In the genomic region with DNA sequence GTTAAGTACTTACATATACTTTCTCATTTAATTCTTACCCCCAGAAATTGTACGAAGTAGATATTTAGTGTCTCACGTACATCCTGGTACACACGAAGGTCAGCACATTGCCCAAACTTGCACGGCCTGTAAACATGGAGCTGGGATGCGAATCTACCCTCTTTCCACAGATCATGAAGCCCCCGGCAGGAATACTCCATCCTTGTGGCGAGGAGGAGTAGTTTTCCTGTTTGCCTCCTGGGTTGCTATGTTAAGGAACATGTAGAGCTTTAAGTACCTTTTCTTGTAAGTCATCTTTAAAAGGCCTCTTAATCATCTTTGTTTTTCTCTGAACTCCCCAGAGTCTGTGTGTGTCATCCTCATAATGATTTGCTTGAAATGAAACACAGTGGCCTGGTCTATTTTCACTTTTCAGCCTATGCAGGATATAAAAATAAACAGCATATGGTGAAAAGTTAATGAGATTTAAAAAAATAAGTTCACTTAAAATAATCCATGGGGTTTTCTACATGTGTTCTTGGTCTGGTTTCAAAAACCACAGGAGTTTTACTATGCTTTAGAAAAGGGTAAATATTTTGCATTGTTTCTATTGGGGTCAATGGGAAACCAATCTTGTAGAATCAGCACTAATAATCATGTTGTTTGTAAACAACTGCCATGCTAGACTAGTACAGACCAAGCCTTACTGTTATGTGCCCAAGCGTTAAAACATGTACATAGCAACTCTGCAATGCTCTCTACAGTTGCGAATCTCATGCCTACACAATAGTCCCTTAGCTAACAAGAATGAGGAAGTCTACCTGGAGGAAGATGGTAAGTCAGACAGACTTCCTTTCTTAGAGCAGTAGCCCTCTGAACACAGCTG, we compare ENCODE assay signal across 9 cellular contexts.
DNase-seq lines count a peak whose midpoint lies in the region; ATAC-seq and FAIRE-seq lines count a peak whose summit lies in the region.
"Had no signal": no experiment of that assay in that cellular context is flagged by ENCODE, and none has a peak within 500 bp of the region (broad histone marks: within the 10 kb centered on the region; RNA-seq: fewer than 3 reads in every experiment).

No MANE protein-coding gene starts in this region.

- peak; percentile 94 for ATAC-seq in HG02973 (IDR thresholded peaks at IDR 0.05; ENCODE audit: unreplicated experiment)

- DNase-seq in AG20443 (ENCODE audit: low spot score) (peak; percentile 19), GM19239 (ENCODE audit: insufficient read length, low spot score) (peak; percentile 33), SKM-1 (lab: John Stamatoyannopoulos, UW; ENCODE audit: unreplicated experiment) (peak; percentile 61), amniotic stem cell (lab: John Stamatoyannopoulos, UW) (no peak), SW480 (ENCODE audit: low spot score) (no peak), NCI-H1048 (lab: John Stamatoyannopoulos, UW) (no peak), DMS53 (lab: John Stamatoyannopoulos, UW) (no peak)

- FAIRE-seq in GM19239 (lab: Jason Lieb, UNC) = peak; percentile 94
- FAIRE-seq: TTC549 had no signal

Comparison
In these comparisons a context has a peak if more than half of its experiments do, and no peak if none do; other contexts are left out.
1. DNase-seq: peak in AG20443 (single experiment), GM19239 (single experiment) and SKM-1 (single experiment); none in amniotic stem cell (single experiment), SW480 (single experiment), NCI-H1048 (single experiment) and DMS53 (single experiment).